Comparison of ENCODE assay signal across 11 cellular contexts in genomic region chr5:143063175-143063970, GRCh38.
DNase-seq lines count a peak whose midpoint lies in the region; ATAC-seq and FAIRE-seq lines count a peak whose summit lies in the region.
"Had no signal": no experiment of that assay in that cellular context is flagged by ENCODE, and none has a peak within 500 bp of the region (broad histone marks: within the 10 kb centered on the region; RNA-seq: fewer than 3 reads in every experiment).

No MANE protein-coding gene starts in this region.

- H3K4me3 ChIP-seq in SJSA1, result no peak overlapping the region
- H3K4me3 ChIP-seq in Karpas-422 (ENCODE audit: low read length), result no peak overlapping the region

- H3K9me3 ChIP-seq in SJSA1 (replicated peaks), result no peaks in the 10 kb centered on the region
- no peaks in the 10 kb centered on the region for H3K9me3 ChIP-seq in Karpas-422 (ENCODE audit: low read length)

- no peak overlapping the region for H3K9ac ChIP-seq in Karpas-422 (ENCODE audit: low read length)

- H2AFZ ChIP-seq in Karpas-422 (ENCODE audit: low read length), result no peak overlapping the region

- DNase-seq in Ammon's horn (ENCODE audit: low spot score) (peak; percentile 75), SJSA1 (ENCODE audit: low read depth in 1 of 2, low spot score in 2 of 2) (no peak), left cardiac atrium (peak; percentile 77), pons (ENCODE audit: low spot score) (peak; percentile 72), glomerular visceral epithelial cell (ENCODE audit: extremely low spot score) (no peak), HTR-8/SVneo (ENCODE audit: insufficient read length, low spot score) (no peak), Karpas-422 (no peak), activated T-cell treated with anti-CD3 and anti-CD28 coated beads for 4 hours (no peak)
- DNase-seq: activated CD4-positive, alpha-beta T cell treated with anti-CD3 and anti-CD28 coated beads, Interleukin-2, amount 10 ng/mL, durations not matched to agents 7 days and 5 days; brain microvascular endothelial cell; CD4-positive, alpha-beta T cell had no signal

- H3K79me2 ChIP-seq in Karpas-422 (ENCODE audit: low read length), result no peaks in the 10 kb centered on the region

- peaks cover 73% of the 10 kb centered on the region for H3K4me1 ChIP-seq in SJSA1 (replicated peaks)
- H3K4me1 ChIP-seq in Karpas-422 (ENCODE audit: low read length), result peaks cover 22% of the 10 kb centered on the region

- no peak for FAIRE-seq in HTR-8/SVneo (lab: Jason Lieb, UNC)

- H4K20me1 ChIP-seq in Karpas-422 (ENCODE audit: insufficient read depth, low read depth, low read length), result no peaks in the 10 kb centered on the region

- peak; percentile 78 to 80 for ATAC-seq in left cardiac atrium

- intact Hi-C loops in left cardiac atrium (cut with DNase I), result no loop called here

- no peak overlapping the region for H3K4me2 ChIP-seq in Karpas-422 (ENCODE audit: low read depth, low read length, poor library complexity, severe bottlenecking)

- no peaks in the 10 kb centered on the region for H3K27me3 ChIP-seq in SJSA1 (replicated peaks)
- no peaks in the 10 kb centered on the region for H3K27me3 ChIP-seq in Karpas-422 (ENCODE audit: low read length)
- H3K27me3 ChIP-seq: brain microvascular endothelial cell had no signal

- H3K36me3 ChIP-seq in SJSA1, result peaks cover 5% of the 10 kb centered on the region; the same call in 1 of the 2 replicates
- H3K36me3 ChIP-seq in Karpas-422 (ENCODE audit: insufficient read depth, low read length), result no peaks in the 10 kb centered on the region
- H3K36me3 ChIP-seq: brain microvascular endothelial cell had no signal

- H3K9me2 ChIP-seq in Karpas-422 (replicated peaks; ENCODE audit: insufficient read depth, low read length), result no peaks in the 10 kb centered on the region

- H3K27ac ChIP-seq in SJSA1, result peak overlapping the region; percentile 46
- no peak overlapping the region for H3K27ac ChIP-seq in Karpas-422 (ENCODE audit: low read length)
- H3K27ac ChIP-seq: brain microvascular endothelial cell had no signal

Comparison
In these comparisons a context has a peak if more than half of its experiments do, and no peak if none do; other contexts are left out.
1. DNase-seq: peak in Ammon's horn (single experiment), left cardiac atrium (single experiment) and pons (single experiment); none in SJSA1 (0 of 2), glomerular visceral epithelial cell (single experiment), HTR-8/SVneo (single experiment), Karpas-422 (single experiment) and activated T-cell treated with anti-CD3 and anti-CD28 coated beads for 4 hours (single experiment).